Comparison of ENCODE assay signal across 14 cellular contexts in genomic region chr1:71706030-71706671, GRCh38.
DNase-seq lines count a peak whose midpoint lies in the region; ATAC-seq and TF ChIP-seq lines count a peak whose summit lies in the region.
"Had no signal": no experiment of that assay in that cellular context is flagged by ENCODE, and none has a peak within 500 bp of the region (broad histone marks: within the 10 kb centered on the region; RNA-seq: fewer than 3 reads in every experiment).

No MANE protein-coding gene starts in this region.

- no peak overlapping the region for H3K9ac ChIP-seq in PC-3 (ENCODE audit: low read length)

- no peaks in the 10 kb centered on the region for H3K36me3 ChIP-seq in PC-3 (ENCODE audit: low read depth, low read length)
- H3K36me3 ChIP-seq: MG63 had no signal

- peaks cover 34% of the 10 kb centered on the region for H3K9me3 Mint-ChIP-seq in WTC11
- H3K9me3 Mint-ChIP-seq in nephron = peaks cover 38% of the 10 kb centered on the region

- no peaks in the 10 kb centered on the region for H4K20me1 ChIP-seq in PC-3 (ENCODE audit: low read length)

- H3K9me2 ChIP-seq in PC-3 (replicated peaks; ENCODE audit: low read length) = no peaks in the 10 kb centered on the region

- no peak overlapping the region for H2AFZ ChIP-seq in PC-3 (ENCODE audit: low read length)

- H3K4me3 Mint-ChIP-seq in WTC11 (no peak overlapping the region), nephron (no peak overlapping the region)

- no peak overlapping the region for H3K4me3 ChIP-seq in GM12865 (ENCODE audit: low read depth, low read length)
- no peak overlapping the region for H3K4me3 ChIP-seq in PC-3 (ENCODE audit: low read length)
- H3K4me3 ChIP-seq: MG63 had no signal

- H3K4me2 ChIP-seq in PC-3 (ENCODE audit: low read length) = no peak overlapping the region

- H3K4me1 Mint-ChIP-seq in WTC11 (peaks cover 7% of the 10 kb centered on the region; the same call in 1 of the 2 replicates), nephron (no peaks in the 10 kb centered on the region)

- DNase-seq in GM12865 (ENCODE audit: low read depth) (peak; percentile 2), KG1 (lab: John Stamatoyannopoulos, UW) (peak; percentile 34), WTC11 (ENCODE audit: low spot score) (no peak), NCI-H2196 treated with DMSO at 0.1 percent for 48 hours (lab: John Stamatoyannopoulos, UW; ENCODE audit: unreplicated experiment) (no peak), PC-3 (no peak)
- DNase-seq: activated CD4-positive, alpha-beta T cell treated with anti-CD3 and anti-CD28 coated beads, Interleukin-2, amount 50 U/mL, for 1 hour; activated CD8-positive, alpha-beta memory T cell treated with anti-CD3 and anti-CD28 coated beads, Interleukin-2, amount 50 U/mL, for 48 hours; activated effector memory CD4-positive, alpha-beta T cell treated with anti-CD3 and anti-CD28 coated beads, Interleukin-2, amount 50 U/mL, for 16 hours; GOT3; MG63; NCI-H2029; occipital lobe had no signal

- H3K9me3 ChIP-seq in PC-3 (ENCODE audit: low read length) = 0 out of 2 replicates have a peak, but pooled peaks cover 6% of the 10 kb centered on the region
- H3K9me3 ChIP-seq: MG63 had no signal

- no peaks in the 10 kb centered on the region for H3K79me2 ChIP-seq in PC-3 (ENCODE audit: low read length)

- no peaks in the 10 kb centered on the region for H3K27me3 Mint-ChIP-seq in WTC11 (ENCODE audit: low read depth)
- no peaks in the 10 kb centered on the region for H3K27me3 Mint-ChIP-seq in nephron (ENCODE audit: low read depth)

- CTCF ChIA-PET in WTC11 (lab: Charles Lee) = no interaction called here
- CTCF ChIA-PET in PC-3 (lab: Charles Lee) = no interaction called here

- no TSS peak for BruUV-seq in PC-3 (replicated peaks; lab: Mats Ljungman, UMichigan)

- intact Hi-C loops in PC-3 (cut with micrococcal nuclease) = no loop called here

- no peak overlapping the region for H3K27ac ChIP-seq in PC-3 (ENCODE audit: low read length)

- H3K27ac Mint-ChIP-seq in WTC11 = no peak overlapping the region
- H3K27ac Mint-ChIP-seq in nephron = peak overlapping the region in 2 of 3 experiments; percentile 18 to 55

- no peak for TF ChIP-seq CTCF in GM12865 (IDR thresholded peaks at IDR 0.05; ENCODE audit: insufficient read depth, low read depth, low read length, missing control alignments)
- no peak for TF ChIP-seq CTCF in WTC11 (IDR thresholded peaks at IDR 0.05)
- TF ChIP-seq CTCF in nephron (IDR thresholded peaks at IDR 0.05; ENCODE audit: unreplicated experiment in 3 of 3) = no peak
- no peak for TF ChIP-seq CTCF in PC-3 (conservative IDR thresholded peaks at IDR 0.05; ENCODE audit: low read depth, low read length)

- peaks cover 17% of the 10 kb centered on the region for H3K36me3 Mint-ChIP-seq in WTC11
- H3K36me3 Mint-ChIP-seq in nephron (ENCODE audit: low read depth) = peaks cover 9% of the 10 kb centered on the region

- no peaks in the 10 kb centered on the region for H3K4me1 ChIP-seq in PC-3 (ENCODE audit: insufficient read depth, low read length)

- ATAC-seq in WTC11 (peak; percentile 85), HG02610 (IDR thresholded peaks at IDR 0.05; ENCODE audit: unreplicated experiment) (no peak), PC-3 (no peak)

- H3F3A ChIP-seq in PC-3 (ENCODE audit: low read length, unreplicated experiment) = no peaks in the 10 kb centered on the region

- no peaks in the 10 kb centered on the region for H3K27me3 ChIP-seq in PC-3 (ENCODE audit: low read length)
- H3K27me3 ChIP-seq: MG63 had no signal

- POLR2A ChIA-PET in WTC11 (lab: Charles Lee) = no interaction called here
- POLR2A ChIA-PET in PC-3 (lab: Charles Lee; ENCODE audit: unreplicated experiment) = no interaction called here

TF ChIP-seq in WTC11, 78 proteins besides CTCF, POLR2A, EP300 and RAD21:
- no peak for TF ChIP-seq USF2 (CRISPR knock-in tag; IDR thresholded peaks at IDR 0.05)

Comparison
In these comparisons a context has a peak if more than half of its experiments do, and no peak if none do; other contexts are left out.
1. DNase-seq: peak in GM12865 (single experiment) and KG1 (single experiment); none in WTC11 (single experiment), NCI-H2196 treated with DMSO at 0.1 percent for 48 hours (single experiment) and PC-3 (single experiment).